ENCODE assay signal across 1 cellular context in genomic region chr10:78972160-78972946, GRCh38.
TF ChIP-seq lines count a peak whose summit lies in the region.

No MANE protein-coding gene starts in this region.

TF ChIP-seq in HepG2, 621 proteins besides CTCF, POLR2A, EP300 and RAD21 (continued from another document and continues in another):
- TF ChIP-seq KLF12 (CRISPR knock-in tag; IDR thresholded peaks at IDR 0.05; ENCODE audit: borderline replicate concordance) (no peak; the same call in 1 of the 2 replicates), PHF21A (CRISPR knock-in tag; IDR thresholded peaks at IDR 0.05) (peak; percentile 44; the same call in 1 of the 2 replicates), E2F5 (CRISPR knock-in tag; conservative IDR thresholded peaks at IDR 0.05) (no peak), ARNT2 (CRISPR knock-in tag; IDR thresholded peaks at IDR 0.05; ENCODE audit: low read depth) (peak; percentile 73), ZNF598 (CRISPR knock-in tag; IDR thresholded peaks at IDR 0.05; ENCODE audit: borderline replicate concordance) (peak; percentile 77; the same call in 1 of the 2 replicates), ZNF362 (CRISPR knock-in tag; IDR thresholded peaks at IDR 0.05; ENCODE audit: borderline replicate concordance) (no peak), AHR (CRISPR knock-in tag; IDR thresholded peaks at IDR 0.05) (peak; percentile 17; the same call in 1 of the 2 replicates), PPARG (CRISPR knock-in tag; conservative IDR thresholded peaks at IDR 0.05) (0 out of 2 replicates have a peak, but pooled peaks have one; percentile 29), ARNTL (CRISPR knock-in tag; IDR thresholded peaks at IDR 0.05) (no peak), HES4 (CRISPR knock-in tag; IDR thresholded peaks at IDR 0.05; ENCODE audit: borderline replicate concordance) (0 out of 2 replicates have a peak, but pooled peaks have one; percentile 80), UBTF (CRISPR knock-in tag; IDR thresholded peaks at IDR 0.05) (peak; percentile 75), SATB2 (CRISPR knock-in tag; IDR thresholded peaks at IDR 0.05) (no peak), ZNF160 (CRISPR knock-in tag; IDR thresholded peaks at IDR 0.05) (peak; percentile 33; the same call in 1 of the 2 replicates), ZSCAN29 (CRISPR knock-in tag; conservative IDR thresholded peaks at IDR 0.05) (no peak), MZF1 (CRISPR knock-in tag; IDR thresholded peaks at IDR 0.05; ENCODE audit: borderline replicate concordance) (no peak), NFE2L2 (IDR thresholded peaks at IDR 0.05; ENCODE audit: low read length) (peak; percentile 90), HOMEZ (CRISPR knock-in tag; IDR thresholded peaks at IDR 0.05; ENCODE audit: low read depth) (0 out of 2 replicates have a peak, but pooled peaks have one; percentile 9), KDM3A (CRISPR knock-in tag; IDR thresholded peaks at IDR 0.05; ENCODE audit: low read depth) (peak; percentile 67), SP140L (CRISPR knock-in tag; IDR thresholded peaks at IDR 0.05; ENCODE audit: borderline replicate concordance) (no peak; the same call in 1 of the 2 replicates), ZNF644 (CRISPR knock-in tag; IDR thresholded peaks at IDR 0.05; ENCODE audit: low read depth) (no peak; the same call in none of the 2 replicates), ZNF784 (CRISPR knock-in tag; IDR thresholded peaks at IDR 0.05; ENCODE audit: borderline replicate concordance) (0 out of 2 replicates have a peak, but pooled peaks have one; percentile 29), RBFOX2 (IDR thresholded peaks at IDR 0.05; ENCODE audit: low read depth, low read length) (peak; percentile 68), PLRG1 (conservative IDR thresholded peaks at IDR 0.05) (no peak), RFX3 (CRISPR knock-in tag; IDR thresholded peaks at IDR 0.05) (peak; percentile 33; the same call in 1 of the 2 replicates), ZNF530 (CRISPR knock-in tag; IDR thresholded peaks at IDR 0.05; ENCODE audit: low read depth) (no peak), ZNF879 (CRISPR knock-in tag; IDR thresholded peaks at IDR 0.05) (no peak), TEAD2 (CRISPR knock-in tag; IDR thresholded peaks at IDR 0.05) (no peak), ZNF615 (CRISPR knock-in tag; IDR thresholded peaks at IDR 0.05; ENCODE audit: borderline replicate concordance) (no peak), ELF3 (CRISPR knock-in tag; IDR thresholded peaks at IDR 0.05) (peak; percentile 59), ETV5 (CRISPR knock-in tag; IDR thresholded peaks at IDR 0.05; ENCODE audit: borderline replicate concordance) (no peak), NFYC (CRISPR knock-in tag; IDR thresholded peaks at IDR 0.05) (no peak; the same call in 1 of the 2 replicates), SRY (CRISPR knock-in tag; IDR thresholded peaks at IDR 0.05) (0 out of 2 replicates have a peak, but pooled peaks have one; percentile 69), SCMH1 (CRISPR knock-in tag; IDR thresholded peaks at IDR 0.05; ENCODE audit: borderline replicate concordance) (no peak), ZNF790 (CRISPR knock-in tag; IDR thresholded peaks at IDR 0.05; ENCODE audit: borderline replicate concordance) (no peak), ZNF569 (CRISPR knock-in tag; IDR thresholded peaks at IDR 0.05; ENCODE audit: borderline replicate concordance) (no peak), SKI (IDR thresholded peaks at IDR 0.05; ENCODE audit: partially characterized antibody) (peak; percentile 23), ZNF382 (CRISPR knock-in tag; IDR thresholded peaks at IDR 0.05; ENCODE audit: borderline replicate concordance) (no peak), TFAP4 (IDR thresholded peaks at IDR 0.05; ENCODE audit: borderline replicate concordance, low read depth) (peak; percentile 97), KAT8 (CRISPR knock-in tag; IDR thresholded peaks at IDR 0.05) (peak; percentile 30; the same call in 1 of the 2 replicates), ZSCAN22 (CRISPR knock-in tag; IDR thresholded peaks at IDR 0.05) (no peak), MAFG (CRISPR knock-in tag; IDR thresholded peaks at IDR 0.05) (peak; percentile 98), GTF3A (CRISPR knock-in tag; conservative IDR thresholded peaks at IDR 0.05) (no peak), DNMT1 (CRISPR knock-in tag; IDR thresholded peaks at IDR 0.05) (no peak), BCLAF1 (IDR thresholded peaks at IDR 0.05) (no peak), DR1 (CRISPR knock-in tag; IDR thresholded peaks at IDR 0.05) (no peak), ZNF256 (CRISPR knock-in tag; conservative IDR thresholded peaks at IDR 0.05) (no peak), PAF1 (CRISPR knock-in tag; IDR thresholded peaks at IDR 0.05) (no peak), ISX (CRISPR knock-in tag; conservative IDR thresholded peaks at IDR 0.05) (no peak), FOSL2 (CRISPR knock-in tag; IDR thresholded peaks at IDR 0.05) (peak; percentile 95), CBX5 (CRISPR knock-in tag; IDR thresholded peaks at IDR 0.05; ENCODE audit: borderline replicate concordance) (peak; percentile 83; the same call in 1 of the 2 replicates), ZBTB39 (CRISPR knock-in tag; IDR thresholded peaks at IDR 0.05) (peak; percentile 87), TFDP2 (CRISPR knock-in tag; IDR thresholded peaks at IDR 0.05) (0 out of 2 replicates have a peak, but pooled peaks have one; percentile 30), ARID2 (CRISPR knock-in tag; IDR thresholded peaks at IDR 0.05; ENCODE audit: borderline replicate concordance) (no peak), NR2F1 (CRISPR knock-in tag; IDR thresholded peaks at IDR 0.05) (peak; percentile 42 to 46; a peak in 2 of 4 replicates), STAG1 (CRISPR knock-in tag; IDR thresholded peaks at IDR 0.05) (0 out of 2 replicates have a peak, but pooled peaks have one; percentile 2), BRD4 (CRISPR knock-in tag; IDR thresholded peaks at IDR 0.05) (peak; percentile 79; the same call in 1 of the 2 replicates), ZFYVE20 (CRISPR knock-in tag; IDR thresholded peaks at IDR 0.05; ENCODE audit: borderline replicate concordance, low read depth) (no peak), TFDP1 (CRISPR knock-in tag; IDR thresholded peaks at IDR 0.05; ENCODE audit: borderline replicate concordance) (peak; percentile 76; the same call in 1 of the 2 replicates), STAT5B (CRISPR knock-in tag; IDR thresholded peaks at IDR 0.05) (no peak)
